Comparison of ENCODE assay signal across 21 cellular contexts in the genomic region with DNA sequence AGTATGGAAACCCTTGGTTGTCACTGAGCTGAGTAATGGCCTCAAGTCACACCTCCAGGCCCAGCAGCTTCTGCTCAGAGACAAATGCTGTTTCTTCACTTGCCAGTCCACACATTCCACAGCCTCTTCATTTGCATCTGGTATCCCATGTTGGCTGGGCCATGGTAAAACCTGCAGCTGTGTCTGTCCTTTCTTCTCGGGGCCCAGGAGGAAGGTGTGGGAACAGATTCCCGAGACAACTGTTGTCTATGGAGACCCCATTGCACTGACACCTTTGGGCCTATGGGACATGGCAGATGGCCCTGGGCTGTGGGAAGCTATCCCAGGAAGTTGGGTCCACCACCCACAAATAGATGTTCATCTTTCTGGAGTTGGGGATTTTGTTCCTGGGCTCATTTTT.
DNase-seq lines count a peak whose midpoint lies in the region; ATAC-seq and TF ChIP-seq lines count a peak whose summit lies in the region.
"Had no signal": no experiment of that assay in that cellular context is flagged by ENCODE, and none has a peak within 500 bp of the region (broad histone marks: within the 10 kb centered on the region; RNA-seq: fewer than 3 reads in every experiment).

No MANE protein-coding gene starts in this region.

- TF ChIP-seq CTCF in DND-41 (IDR thresholded peaks at IDR 0.05; ENCODE audit: borderline replicate concordance, extremely low read depth, low read length, poor library complexity, severe bottlenecking) (no peak), MM.1S (IDR thresholded peaks at IDR 0.05; ENCODE audit: low read length) (no peak)

- DNase-seq in DND-41 (peak; percentile 3), MM.1S (no peak), islet precursor cell (peak; percentile 37), KG1 (lab: John Stamatoyannopoulos, UW) (no peak)
- DNase-seq in effector memory CD8-positive, alpha-beta T cell: no peak
- DNase-seq: activated CD4-positive, alpha-beta T cell treated with anti-CD3 and anti-CD28 coated beads for 48 hours; cerebellar nuclear complex; hypothalamus; immature natural killer cell; naive thymus-derived CD4-positive, alpha-beta T cell; stimulated activated naive CD4-positive, alpha-beta T cell treated with Interleukin-2 at 50 U/mL for 16 hours; testis; uterus had no signal

- H2AFZ ChIP-seq in DND-41 (ENCODE audit: low read depth, low read length) (no peak overlapping the region), MM.1S (ENCODE audit: low read length) (no peak overlapping the region)

- no peak overlapping the region for H3K9ac ChIP-seq in DND-41 (ENCODE audit: low read depth, low read length)
- no peak overlapping the region for H3K9ac ChIP-seq in MM.1S (ENCODE audit: low read length)

- H3K4me3 Mint-ChIP-seq in effector memory CD8-positive, alpha-beta T cell: no peak overlapping the region
- H3K4me3 Mint-ChIP-seq: brain; CD4-positive, CD25-positive, alpha-beta regulatory T cell; immature natural killer cell; mesothelial cell of epicardium had no signal

- peaks cover 13% of the 10 kb centered on the region; the same call in 1 of the 2 replicates for H3F3A ChIP-seq in MM.1S (ENCODE audit: insufficient read depth, low read length)

- H3K4me1 ChIP-seq in DND-41 (ENCODE audit: insufficient read depth, low read length) (peaks cover 27% of the 10 kb centered on the region), MM.1S (ENCODE audit: low read length) (peaks cover 24% of the 10 kb centered on the region)
- H3K4me1 ChIP-seq: testis, uterus had no signal

- H3K4me1 Mint-ChIP-seq in effector memory CD8-positive, alpha-beta T cell (ENCODE audit: low read depth in 2 of 2): peaks cover 0 to 5% of the 10 kb centered on the region in 2 donors
- H3K4me1 Mint-ChIP-seq: brain had no signal

- H3K79me2 ChIP-seq in DND-41 (ENCODE audit: insufficient read depth, low read length): no peaks in the 10 kb centered on the region
- H3K79me2 ChIP-seq in MM.1S (ENCODE audit: low read length): no peaks in the 10 kb centered on the region

- peaks cover 10% of the 10 kb centered on the region in 2 donors for H3K27me3 Mint-ChIP-seq in effector memory CD8-positive, alpha-beta T cell

- H3K4me3 ChIP-seq in DND-41 (ENCODE audit: low read depth in 1 of 2, low read length in 2 of 2) (no peak overlapping the region), MM.1S (ENCODE audit: low read length) (no peak overlapping the region)
- H3K4me3 ChIP-seq: dorsolateral prefrontal cortex, SK-N-MC, testis, uterus had no signal

- no peaks in the 10 kb centered on the region for H3K36me3 Mint-ChIP-seq in effector memory CD8-positive, alpha-beta T cell (ENCODE audit: insufficient read depth)
- H3K36me3 Mint-ChIP-seq: brain; CD4-positive, CD25-positive, alpha-beta regulatory T cell; mesothelial cell of epicardium had no signal

- no peak overlapping the region for H3K27ac ChIP-seq in DND-41 (ENCODE audit: low read length)
- H3K27ac ChIP-seq in MM.1S (ENCODE audit: low read length): peak overlapping the region; percentile 6; the same call in 1 of the 2 replicates
- H3K27ac ChIP-seq: dorsolateral prefrontal cortex, RWPE1, SK-N-MC, testis, uterus had no signal

- H3K27me3 ChIP-seq in DND-41 (ENCODE audit: insufficient read depth, low read length, poor library complexity) (no peaks in the 10 kb centered on the region), MM.1S (replicated peaks; ENCODE audit: insufficient read depth, low read length) (no peaks in the 10 kb centered on the region)
- H3K27me3 ChIP-seq: testis, uterus had no signal

- H3K9me3 Mint-ChIP-seq in effector memory CD8-positive, alpha-beta T cell: no peaks in the 10 kb centered on the region
- H3K9me3 Mint-ChIP-seq: immature natural killer cell; naive thymus-derived CD4-positive, alpha-beta T cell had no signal

- H3K27ac Mint-ChIP-seq in effector memory CD8-positive, alpha-beta T cell: no peak overlapping the region
- H3K27ac Mint-ChIP-seq: brain; CD4-positive, CD25-positive, alpha-beta regulatory T cell; immature natural killer cell; mesothelial cell of epicardium had no signal

- ATAC-seq in DND-41 (ENCODE audit: insufficient read depth, low read depth) (no peak), GM18499 (IDR thresholded peaks at IDR 0.05; ENCODE audit: insufficient read depth, unreplicated experiment) (peak; percentile 29), GM18858 (IDR thresholded peaks at IDR 0.05; ENCODE audit: unreplicated experiment) (no peak)
- no peak for ATAC-seq in effector memory CD8-positive, alpha-beta T cell (replicated peaks)
- ATAC-seq: naive thymus-derived CD4-positive, alpha-beta T cell had no signal

- H3K4me2 ChIP-seq in DND-41 (ENCODE audit: insufficient read depth, low read length): no peak overlapping the region
- peak overlapping the region; percentile 16; the same call in 1 of the 2 replicates for H3K4me2 ChIP-seq in MM.1S (ENCODE audit: low read depth, low read length)

- H3K9me3 ChIP-seq in DND-41 (ENCODE audit: insufficient read depth, low read length, severe bottlenecking): no peaks in the 10 kb centered on the region
- no peaks in the 10 kb centered on the region for H3K9me3 ChIP-seq in MM.1S (replicated peaks; ENCODE audit: insufficient read depth, low read length)
- H3K9me3 ChIP-seq: testis, uterus had no signal

- H4K20me1 ChIP-seq in DND-41 (ENCODE audit: insufficient read depth, low read length) (no peaks in the 10 kb centered on the region), MM.1S (ENCODE audit: insufficient read depth, low read length) (no peaks in the 10 kb centered on the region)

- H3K36me3 ChIP-seq in DND-41 (ENCODE audit: insufficient read depth, low read length) (no peaks in the 10 kb centered on the region), MM.1S (replicated peaks; ENCODE audit: insufficient read depth, low read length) (no peaks in the 10 kb centered on the region)
- H3K36me3 ChIP-seq: uterus had no signal

- H3K9me2 ChIP-seq in MM.1S (replicated peaks; ENCODE audit: insufficient read depth, low read length): no peaks in the 10 kb centered on the region

Comparison
In these comparisons a context has a peak if more than half of its experiments do, and no peak if none do; other contexts are left out.
1. DNase-seq: peak in DND-41 (single experiment) and islet precursor cell (single experiment); none in MM.1S (single experiment), KG1 (single experiment) and effector memory CD8-positive, alpha-beta T cell (0 of 3).